Comparison of ENCODE assay signal across 8 cellular contexts in the genomic region with DNA sequence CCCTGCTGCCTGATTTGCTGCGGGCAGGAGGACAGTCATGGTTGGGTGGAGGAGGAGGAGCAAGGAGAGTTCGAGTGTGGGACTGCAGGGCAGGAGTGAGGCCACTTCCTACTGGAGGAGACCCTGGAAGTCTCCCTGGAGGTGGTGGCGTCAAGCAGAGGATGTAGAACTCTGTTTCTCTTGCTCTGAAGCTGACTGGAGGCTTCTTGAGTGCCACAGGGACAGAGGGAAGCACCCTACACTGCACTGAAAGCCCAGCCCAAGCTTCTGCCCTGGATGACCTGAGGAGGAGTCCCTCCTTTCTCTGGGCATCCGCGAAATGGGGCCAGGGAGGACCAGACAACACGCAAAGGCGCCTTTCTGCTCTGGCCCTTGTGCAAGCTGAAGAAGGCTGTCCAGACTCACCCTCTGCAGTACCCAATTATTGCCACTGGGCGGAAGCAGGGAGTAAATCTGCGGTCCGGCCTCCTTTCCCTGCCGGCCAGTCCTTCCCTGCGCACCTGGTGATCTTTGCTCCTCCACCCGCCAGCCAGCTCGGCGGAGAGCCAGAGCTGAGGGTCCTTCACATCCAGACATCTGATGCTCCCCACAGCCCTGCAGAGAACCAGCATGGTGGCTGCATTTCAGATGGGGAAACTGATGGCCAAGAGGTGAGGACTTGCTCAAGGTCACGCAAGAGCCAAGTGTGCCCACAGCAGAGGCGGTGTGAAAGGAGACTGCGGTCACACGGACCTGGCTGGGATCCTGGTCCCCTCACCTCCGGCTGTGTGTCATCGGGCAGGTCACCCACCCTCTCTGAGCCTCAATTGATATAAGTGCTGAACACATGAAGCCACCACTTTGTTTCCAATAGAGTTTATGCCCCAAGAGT.
DNase-seq lines count a peak whose midpoint lies in the region; ATAC-seq, FAIRE-seq and TF ChIP-seq lines count a peak whose summit lies in the region.

No MANE protein-coding gene starts in this region.

- FAIRE-seq in kidney (lab: Jason Lieb, UNC): no peak

- peak; percentile 65 for TF ChIP-seq CTCF in KMS-11 (conservative IDR thresholded peaks at IDR 0.05; ENCODE audit: low read depth, low read length)
- peak; percentile 28 for TF ChIP-seq CTCF in SU-DHL-6 (IDR thresholded peaks at IDR 0.05; ENCODE audit: insufficient read depth, low read length, poor library complexity, severe bottlenecking)
- peak; percentile 84 for TF ChIP-seq CTCF in kidney (IDR thresholded peaks at IDR 0.05; ENCODE audit: borderline replicate concordance, extremely low read depth, insufficient read depth)

- intact Hi-C loops in kidney (cut with DNase I): no loop called here

- H3F3A ChIP-seq in SU-DHL-6 (ENCODE audit: insufficient read depth): no peaks in the 10 kb centered on the region

- in situ Hi-C loops in T47D (cut with HindIII; ENCODE audit: low pct_unique_long_range_greater_than_20kb, low sequenced_read_pairs): no loop called here

- peak overlapping the region; percentile 22; the same call in 1 of the 2 replicates for H3K4me2 ChIP-seq in KMS-11
- H3K4me2 ChIP-seq in SU-DHL-6 (ENCODE audit: low read depth, low read length, poor library complexity, severe bottlenecking): no peak overlapping the region

- H3K27ac ChIP-seq in KMS-11: no peak overlapping the region
- no peak overlapping the region for H3K27ac ChIP-seq in SU-DHL-6 (ENCODE audit: low read depth, low read length)
- H3K27ac ChIP-seq in kidney (ENCODE audit: low read depth in 2 of 2, low read length in 2 of 2): no peak overlapping the region

- H4K20me1 ChIP-seq in KMS-11 (ENCODE audit: insufficient read depth): no peaks in the 10 kb centered on the region
- no peaks in the 10 kb centered on the region for H4K20me1 ChIP-seq in SU-DHL-6 (ENCODE audit: low read depth, low read length)

- no peaks in the 10 kb centered on the region for H3K36me3 ChIP-seq in KMS-11 (ENCODE audit: insufficient read depth)
- H3K36me3 ChIP-seq in SU-DHL-6 (ENCODE audit: low read length): no peaks in the 10 kb centered on the region
- H3K36me3 ChIP-seq in kidney (ENCODE audit: control insufficient read depth in 1 of 2, insufficient read depth in 2 of 2, low read length in 2 of 2): no peaks in the 10 kb centered on the region

- H3K9ac ChIP-seq in KMS-11: no peak overlapping the region
- H3K9ac ChIP-seq in SU-DHL-6 (ENCODE audit: low read length): no peak overlapping the region
- no peak overlapping the region for H3K9ac ChIP-seq in kidney (ENCODE audit: low read length in 2 of 2)

- H2AFZ ChIP-seq in KMS-11 (ENCODE audit: low read depth) (peak overlapping the region; percentile 19; the same call in 1 of the 2 replicates), SU-DHL-6 (ENCODE audit: low read depth, low read length, severe bottlenecking) (no peak overlapping the region)

- DNase-seq in SIG-M5 treated with dmso at 0.1 percent for 504 hours (lab: John Stamatoyannopoulos, UW; ENCODE audit: unreplicated experiment) (peak; percentile 26), SIG-M5 (lab: John Stamatoyannopoulos, UW) (no peak), T47D (ENCODE audit: low read depth in 1 of 2, low spot score in 1 of 2) (peak; percentile 71 to 78), kidney (peak; percentile 81)
- peak; percentile 34 for DNase-seq in stimulated activated CD4-positive, alpha-beta T cell treated with anti-CD3 and anti-CD28 coated beads, Interleukin-4, amount 100 ng/mL, for 1 hour

- H3K9me3 ChIP-seq in SU-DHL-6 (ENCODE audit: insufficient read depth, low read length): no peaks in the 10 kb centered on the region
- no peaks in the 10 kb centered on the region for H3K9me3 ChIP-seq in kidney (ENCODE audit: control insufficient read depth in 1 of 2, low read length in 2 of 2)

- H3K79me2 ChIP-seq in KMS-11 (ENCODE audit: insufficient read depth, low read depth) (no peaks in the 10 kb centered on the region), SU-DHL-6 (ENCODE audit: insufficient read depth, low read length) (no peaks in the 10 kb centered on the region)

- peaks cover 19% of the 10 kb centered on the region for H3K27me3 ChIP-seq in KMS-11 (ENCODE audit: insufficient read depth, low read depth)
- no peaks in the 10 kb centered on the region for H3K27me3 ChIP-seq in SU-DHL-6 (ENCODE audit: low read length)

- H3K4me1 ChIP-seq in KMS-11 (ENCODE audit: low read depth, poor library complexity, severe bottlenecking) (no peaks in the 10 kb centered on the region), kidney (ENCODE audit: control insufficient read depth in 1 of 2, insufficient read depth in 1 of 2, low read depth in 1 of 2, low read length in 2 of 2) (no peaks in the 10 kb centered on the region)

- no peaks in the 10 kb centered on the region for H3K9me2 ChIP-seq in SU-DHL-6 (replicated peaks; ENCODE audit: insufficient read depth, low read length)

- ATAC-seq in GM18519 (IDR thresholded peaks at IDR 0.05; ENCODE audit: low FRiP score, unreplicated experiment): no peak

- H3K4me3 ChIP-seq in KMS-11 (IDR thresholded peaks at IDR 0.05; ENCODE audit: insufficient read depth, low read depth, low read length): no peak overlapping the region
- H3K4me3 ChIP-seq in SU-DHL-6 (ENCODE audit: insufficient read depth, low read length, poor library complexity, severe bottlenecking): no peak overlapping the region
- H3K4me3 ChIP-seq in kidney (ENCODE audit: low read length in 2 of 2): no peak overlapping the region

Comparison
In these comparisons a context has a peak if more than half of its experiments do, and no peak if none do; other contexts are left out.
1. CTCF ChIP-seq: peak in every context shown above with its lines; median percentile 84 in kidney; 65 in KMS-11; 28 in SU-DHL-6.